8 cellular contexts compared by ENCODE assay signal in the genomic region with DNA sequence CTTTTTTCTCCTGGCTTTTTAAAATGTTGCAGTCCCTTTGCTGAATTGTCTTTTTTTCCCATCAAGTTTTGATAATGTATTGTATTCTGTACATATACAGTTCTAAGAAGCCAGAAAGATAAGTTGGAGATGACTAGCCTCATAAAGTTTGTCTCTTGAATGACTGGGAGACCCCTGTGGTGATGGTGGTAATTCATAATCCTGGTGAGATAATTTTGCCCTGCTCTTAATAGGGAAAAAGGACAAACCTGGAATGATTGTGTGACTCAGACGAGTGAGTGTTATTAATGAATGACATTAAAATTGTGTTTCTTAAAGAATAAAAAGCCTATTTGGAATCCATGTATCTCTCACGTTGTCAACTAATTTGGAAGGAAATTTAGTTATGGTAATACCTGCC. TPM values are rescaled to one million over a fixed set of nuclear protein-coding genes. Genes with fewer than 3 reads are reported as not detected.
DNase-seq lines count a peak whose midpoint lies in the region; ATAC-seq and TF ChIP-seq lines count a peak whose summit lies in the region.

No MANE protein-coding gene starts in this region.

- H3K27me3 Mint-ChIP-seq in activated naive CD4-positive, alpha-beta T cell treated with anti-CD3 and anti-CD28 coated beads for 36 hours (ENCODE audit: low read depth) = no peaks in the 10 kb centered on the region
- no peaks in the 10 kb centered on the region for H3K27me3 Mint-ChIP-seq in activated CD4-positive, alpha-beta memory T cell treated with anti-CD3 and anti-CD28 coated beads for 36 hours

- H3K27ac ChIP-seq in iPS-18a (ENCODE audit: low read length) = no peak overlapping the region
- no peak overlapping the region for H3K27ac ChIP-seq in suprapubic skin

- H3K9me3 ChIP-seq in iPS-18a (ENCODE audit: control insufficient read depth, low read depth, low read length) (no peaks in the 10 kb centered on the region), suprapubic skin (no peaks in the 10 kb centered on the region)

- H3K27ac Mint-ChIP-seq in activated naive CD4-positive, alpha-beta T cell treated with anti-CD3 and anti-CD28 coated beads for 36 hours = peak overlapping the region; percentile 75
- peak overlapping the region; percentile 93 for H3K27ac Mint-ChIP-seq in activated CD4-positive, alpha-beta memory T cell treated with anti-CD3 and anti-CD28 coated beads for 36 hours

- H3K4me1 ChIP-seq in iPS-18a (ENCODE audit: control insufficient read depth, low read depth, low read length) = peaks cover 9% of the 10 kb centered on the region
- peaks cover 18% of the 10 kb centered on the region for H3K4me1 ChIP-seq in suprapubic skin

- TF ChIP-seq POLR2A in suprapubic skin (IDR thresholded peaks at IDR 0.05) = no peak

- H3K4me3 ChIP-seq in iPS-18a (ENCODE audit: low read length) = peak overlapping the region; percentile 92
- peak overlapping the region; percentile 95 for H3K4me3 ChIP-seq in suprapubic skin

- peak overlapping the region; percentile 99 for H3K4me3 Mint-ChIP-seq in activated naive CD4-positive, alpha-beta T cell treated with anti-CD3 and anti-CD28 coated beads for 36 hours
- peak overlapping the region; percentile 100 for H3K4me3 Mint-ChIP-seq in activated CD4-positive, alpha-beta memory T cell treated with anti-CD3 and anti-CD28 coated beads for 36 hours

- no peak for TF ChIP-seq CTCF in suprapubic skin (IDR thresholded peaks at IDR 0.05)

- no peak for TF ChIP-seq EP300 in suprapubic skin (IDR thresholded peaks at IDR 0.05)

- CTCF ChIA-PET in activated naive CD4-positive, alpha-beta T cell treated with anti-CD3 and anti-CD28 coated beads for 36 hours (lab: Charles Lee) = no interaction called here
- CTCF ChIA-PET in activated CD4-positive, alpha-beta memory T cell treated with anti-CD3 and anti-CD28 coated beads for 36 hours (lab: Charles Lee) = interaction anchor here (0.9 to 2.1 kb wide), 2 partner anchors 10 to 262 kb away, joined by 3 to 6 read pairs; no protein-coding TSS in a partner anchor

- DNase-seq in activated naive CD4-positive, alpha-beta T cell treated with anti-CD3 and anti-CD28 coated beads for 36 hours = no peak
- DNase-seq in activated naive CD4-positive, alpha-beta T cell (lab: John Stamatoyannopoulos, UW) = no peak
- no peak for DNase-seq in activated CD4-positive, alpha-beta memory T cell treated with anti-CD3 and anti-CD28 coated beads for 36 hours
- no peak for DNase-seq in suprapubic skin (ENCODE audit: low spot score in 2 of 2)
- no peak for DNase-seq in HuH-7.5 (ENCODE audit: low spot score)

- intact Hi-C loops in activated naive CD4-positive, alpha-beta T cell treated with anti-CD3 and anti-CD28 coated beads for 36 hours (cut with micrococcal nuclease) = loop anchor here (2.0 to 5.0 kb wide), 3 partner anchors 16 to 209 kb away; no protein-coding TSS in a partner anchor
- intact Hi-C loops in activated CD4-positive, alpha-beta memory T cell treated with anti-CD3 and anti-CD28 coated beads for 36 hours (cut with micrococcal nuclease) = loop anchor here (2.0 to 5.0 kb wide), 2 partner anchors 641 to 674 kb away; a partner anchor contains a TSS

- H3K9me3 Mint-ChIP-seq in activated naive CD4-positive, alpha-beta T cell treated with anti-CD3 and anti-CD28 coated beads for 36 hours = no peaks in the 10 kb centered on the region
- no peaks in the 10 kb centered on the region for H3K9me3 Mint-ChIP-seq in activated CD4-positive, alpha-beta memory T cell treated with anti-CD3 and anti-CD28 coated beads for 36 hours

- H3K27me3 ChIP-seq in iPS-18a (ENCODE audit: control insufficient read depth, insufficient read depth, low read length) (no peaks in the 10 kb centered on the region), suprapubic skin (no peaks in the 10 kb centered on the region)

- ATAC-seq in GM19455 (IDR thresholded peaks at IDR 0.05; ENCODE audit: unreplicated experiment) (no peak), HG03280 (IDR thresholded peaks at IDR 0.05; ENCODE audit: unreplicated experiment) (no peak)

- H3K36me3 Mint-ChIP-seq in activated naive CD4-positive, alpha-beta T cell treated with anti-CD3 and anti-CD28 coated beads for 36 hours (ENCODE audit: low read depth) = peaks cover 17% of the 10 kb centered on the region
- H3K36me3 Mint-ChIP-seq in activated CD4-positive, alpha-beta memory T cell treated with anti-CD3 and anti-CD28 coated beads for 36 hours = peaks cover 4% of the 10 kb centered on the region

- peak overlapping the region; percentile 91 for H3K9ac ChIP-seq in iPS-18a (ENCODE audit: low read length)

- peaks cover 26% of the 10 kb centered on the region for H3K4me1 Mint-ChIP-seq in activated naive CD4-positive, alpha-beta T cell treated with anti-CD3 and anti-CD28 coated beads for 36 hours (ENCODE audit: low read depth)
- peaks cover 23% of the 10 kb centered on the region for H3K4me1 Mint-ChIP-seq in activated CD4-positive, alpha-beta memory T cell treated with anti-CD3 and anti-CD28 coated beads for 36 hours (ENCODE audit: low read depth)

- WGBS in suprapubic skin = 66% methylated on average over 2 of the region's 2 CpGs

- POLR2A ChIA-PET in activated CD4-positive, alpha-beta memory T cell treated with anti-CD3 and anti-CD28 coated beads for 36 hours (lab: Charles Lee) = interaction anchor here (1.2 to 1.6 kb wide), 2 partner anchors 10 to 12 kb away, joined by 4 to 8 read pairs; no protein-coding TSS in a partner anchor

- H3K36me3 ChIP-seq in iPS-18a (ENCODE audit: control insufficient read depth, low read depth, low read length) = no peaks in the 10 kb centered on the region
- H3K36me3 ChIP-seq in suprapubic skin = no peaks in the 10 kb centered on the region

RNA-seq across cellular contexts. Expression of a gene that starts 1.2 kb away (rescaled TPM):
- 10 to 100 TPM; 40.4 to 41.9 TPM for total RNA-seq in activated naive CD4-positive, alpha-beta T cell treated with anti-CD3 and anti-CD28 coated beads for 36 hours
- 10 to 100 TPM; 53.1 to 55.1 TPM for total RNA-seq in activated CD4-positive, alpha-beta memory T cell treated with anti-CD3 and anti-CD28 coated beads for 36 hours
- total RNA-seq in suprapubic skin = 10 to 100 TPM; 20.7 to 34.4 (median 29.3) TPM

RNA-seq across cellular contexts. Expression of a gene that starts 58.7 kb away (rescaled TPM):
- 10 to 100 TPM; 60.4 to 61.0 TPM for total RNA-seq in activated naive CD4-positive, alpha-beta T cell treated with anti-CD3 and anti-CD28 coated beads for 36 hours
- 100 to 1,000 TPM; 170 TPM for total RNA-seq in activated CD4-positive, alpha-beta memory T cell treated with anti-CD3 and anti-CD28 coated beads for 36 hours
- total RNA-seq in suprapubic skin = 10 to 100 TPM; 11.9 to 39.3 (median 15.1) TPM
